19 cellular contexts compared by ENCODE assay signal in genomic region chr10:133441780-133442179, GRCh38. TPM values are rescaled to one million over a fixed set of nuclear protein-coding genes. Genes with fewer than 3 reads are reported as not detected.
A peak's percentile ranks its signal among the peaks of the same experiment; 100 is the strongest.
DNase-seq lines count a peak whose midpoint lies in the region; ATAC-seq, FAIRE-seq and TF ChIP-seq lines count a peak whose summit lies in the region.
"Had no signal": no experiment of that assay in that cellular context is flagged by ENCODE, and none has a peak within 500 bp of the region (broad histone marks: within the 10 kb centered on the region; RNA-seq: fewer than 3 reads in every experiment).

No MANE protein-coding gene starts in this region.

- peaks cover 6% of the 10 kb centered on the region for H3K36me3 Mint-ChIP-seq in activated naive CD8-positive, alpha-beta T cell treated with anti-CD3 and anti-CD28 coated beads, Interleukin-2, amount 10 ng/mL, durations not matched to agents 7 days and 5 days
- H3K36me3 Mint-ChIP-seq in activated naive CD8-positive, alpha-beta T cell treated with anti-CD3 and anti-CD28 coated beads for 36 hours, result peaks cover 12% of the 10 kb centered on the region
- peaks cover 13% of the 10 kb centered on the region for H3K36me3 Mint-ChIP-seq in activated CD8-positive, alpha-beta T cell treated with anti-CD3 and anti-CD28 coated beads, Interleukin-2, amount 10 ng/mL, durations not matched to agents 7 days and 5 days (ENCODE audit: low read depth)

- no peak overlapping the region for H3K27ac ChIP-seq in neuronal stem cell (replicated peaks; ENCODE audit: low read length)
- H3K27ac ChIP-seq: lower lobe of right lung had no signal

- peaks cover 0 to 58% of the 10 kb centered on the region in 2 donors for H3K9me3 ChIP-seq in neuronal stem cell (replicated peaks in 1 of 2; ENCODE audit: control insufficient read depth in 2 of 2, insufficient read depth in 1 of 2, low read depth in 1 of 2, low read length in 2 of 2)

- no peak overlapping the region for H3K4me2 ChIP-seq in neuronal stem cell (ENCODE audit: insufficient read depth, low read length, poor library complexity, severe bottlenecking)

- no peak overlapping the region for H3K4me3 ChIP-seq in neuronal stem cell (ENCODE audit: low read length in 2 of 2)
- H3K4me3 ChIP-seq: lower lobe of right lung had no signal

- H3K27me3 Mint-ChIP-seq in activated naive CD8-positive, alpha-beta T cell treated with anti-CD3 and anti-CD28 coated beads, Interleukin-2, amount 10 ng/mL, durations not matched to agents 7 days and 5 days, result peaks cover 7% of the 10 kb centered on the region
- peaks cover 4% of the 10 kb centered on the region for H3K27me3 Mint-ChIP-seq in activated naive CD8-positive, alpha-beta T cell treated with anti-CD3 and anti-CD28 coated beads for 36 hours
- H3K27me3 Mint-ChIP-seq in activated CD8-positive, alpha-beta T cell treated with anti-CD3 and anti-CD28 coated beads, Interleukin-2, amount 10 ng/mL, durations not matched to agents 7 days and 5 days (ENCODE audit: low read depth), result peaks cover 3% of the 10 kb centered on the region

- H3K36me3 ChIP-seq in neuronal stem cell (replicated peaks in 1 of 2; ENCODE audit: control insufficient read depth in 2 of 2, insufficient read depth in 2 of 2, low read length in 2 of 2), result no peaks in the 10 kb centered on the region
- H3K36me3 ChIP-seq: lower lobe of right lung had no signal

- no peaks in the 10 kb centered on the region for H3K4me1 ChIP-seq in neuronal stem cell (ENCODE audit: control insufficient read depth in 2 of 2, insufficient read depth in 1 of 2, low read depth in 1 of 2, low read length in 2 of 2)
- H3K4me1 ChIP-seq: lower lobe of right lung had no signal

- POLR2A ChIA-PET in activated naive CD8-positive, alpha-beta T cell treated with anti-CD3 and anti-CD28 coated beads, Interleukin-2, amount 10 ng/mL, durations not matched to agents 7 days and 5 days (lab: Charles Lee), result interaction anchor here (0.5 to 0.6 kb wide), 2 partner anchors 98 to 536 kb away, joined by 3 to 4 read pairs; no protein-coding TSS in a partner anchor
- POLR2A ChIA-PET in activated CD8-positive, alpha-beta T cell treated with anti-CD3 and anti-CD28 coated beads, Interleukin-2, amount 10 ng/mL, durations not matched to agents 7 days and 5 days (lab: Charles Lee), result interaction anchor here (0.5 to 1.1 kb wide), 2 partner anchors 10 to 35 kb away, joined by 3 read pairs; no protein-coding TSS in a partner anchor

- peak overlapping the region; percentile 43 for H4K8ac ChIP-seq in neuronal stem cell (ENCODE audit: low read depth, low read length)

- peaks cover 6% of the 10 kb centered on the region for H3K9me3 Mint-ChIP-seq in activated naive CD8-positive, alpha-beta T cell treated with anti-CD3 and anti-CD28 coated beads, Interleukin-2, amount 10 ng/mL, durations not matched to agents 7 days and 5 days
- peaks cover 10% of the 10 kb centered on the region for H3K9me3 Mint-ChIP-seq in activated naive CD8-positive, alpha-beta T cell treated with anti-CD3 and anti-CD28 coated beads for 36 hours
- peaks cover 7% of the 10 kb centered on the region for H3K9me3 Mint-ChIP-seq in activated CD8-positive, alpha-beta T cell treated with anti-CD3 and anti-CD28 coated beads, Interleukin-2, amount 10 ng/mL, durations not matched to agents 7 days and 5 days (ENCODE audit: insufficient read depth)

- no peak for TF ChIP-seq POLR2A in GM12892 (IDR thresholded peaks at IDR 0.05; ENCODE audit: low read depth, low read length)

- peaks cover 3% of the 10 kb centered on the region for H3K79me1 ChIP-seq in neuronal stem cell (ENCODE audit: low read depth, low read length)

- H2BK15ac ChIP-seq in neuronal stem cell (ENCODE audit: low read length), result no peak overlapping the region

- ATAC-seq in activated naive CD8-positive, alpha-beta T cell treated with anti-CD3 and anti-CD28 coated beads, Interleukin-2, amount 10 ng/mL, durations not matched to agents 7 days and 5 days (ENCODE audit: low read depth), result no peak
- peak; percentile 5 for ATAC-seq in activated CD8-positive, alpha-beta T cell treated with anti-CD3 and anti-CD28 coated beads, Interleukin-2, amount 10 ng/mL, durations not matched to agents 7 days and 5 days
- ATAC-seq in GM18907 (IDR thresholded peaks at IDR 0.05; ENCODE audit: unreplicated experiment), result no peak
- ATAC-seq: HCT116, lower lobe of right lung had no signal

- no CpG with 5 or more reads among the region's 12 CpGs for WGBS in neuronal stem cell (ENCODE audit: extremely low coverage in 2 of 2, insufficient read length in 2 of 2, insufficient replicate concordance in 1 of 2), 2 donors

- no peak overlapping the region for H2BK12ac ChIP-seq in neuronal stem cell (ENCODE audit: low read length)

- H3K27ac Mint-ChIP-seq in activated naive CD8-positive, alpha-beta T cell treated with anti-CD3 and anti-CD28 coated beads, Interleukin-2, amount 10 ng/mL, durations not matched to agents 7 days and 5 days, result peak overlapping the region; percentile 69
- H3K27ac Mint-ChIP-seq in activated naive CD8-positive, alpha-beta T cell treated with anti-CD3 and anti-CD28 coated beads for 36 hours, result no peak overlapping the region
- H3K27ac Mint-ChIP-seq in activated CD8-positive, alpha-beta T cell treated with anti-CD3 and anti-CD28 coated beads, Interleukin-2, amount 10 ng/mL, durations not matched to agents 7 days and 5 days, result peak overlapping the region; percentile 77

- no peak overlapping the region for H3K9ac ChIP-seq in neuronal stem cell (ENCODE audit: low read depth, low read length, poor library complexity)

- H4K91ac ChIP-seq in neuronal stem cell (ENCODE audit: low read depth, low read length, poor library complexity), result no peak overlapping the region

- H3K18ac ChIP-seq in neuronal stem cell (ENCODE audit: low read length), result no peak overlapping the region

- no peak for FAIRE-seq in GM12892 (lab: Jason Lieb, UNC)
- FAIRE-seq: frontal cortex, small intestine had no signal

- H2AK5ac ChIP-seq in neuronal stem cell (ENCODE audit: low read depth, low read length), result no peak overlapping the region

- no peak overlapping the region for H2BK120ac ChIP-seq in neuronal stem cell (ENCODE audit: low read depth, low read length)

- CTCF ChIA-PET in activated CD8-positive, alpha-beta T cell treated with anti-CD3 and anti-CD28 coated beads, Interleukin-2, amount 10 ng/mL, durations not matched to agents 7 days and 5 days (lab: Charles Lee), result interaction anchor here (1.0 to 1.8 kb wide), 2 partner anchors 55 to 74 kb away, joined by 3 to 4 read pairs; no protein-coding TSS in a partner anchor

- no peak overlapping the region for H3K23ac ChIP-seq in neuronal stem cell (ENCODE audit: low read depth, low read length, poor library complexity)

- DNase-seq in activated naive CD8-positive, alpha-beta T cell treated with anti-CD3 and anti-CD28 coated beads, Interleukin-2, amount 10 ng/mL, durations not matched to agents 7 days and 5 days, result peak; percentile 25
- DNase-seq in activated naive CD8-positive, alpha-beta T cell treated with anti-CD3 and anti-CD28 coated beads for 36 hours, result no peak
- DNase-seq in GM12892 (ENCODE audit: insufficient read length) (peak; percentile 19), neuronal stem cell (ENCODE audit: low spot score) (no peak), SIG-M5 treated with dmso at 0.1 percent for 504 hours (lab: John Stamatoyannopoulos, UW; ENCODE audit: unreplicated experiment) (no peak), COLO668 (lab: John Stamatoyannopoulos, UW; ENCODE audit: unreplicated experiment) (no peak)
- DNase-seq in activated CD8-positive, alpha-beta T cell treated with anti-CD3 and anti-CD28 coated beads, Interleukin-2, amount 10 ng/mL, durations not matched to agents 7 days and 5 days, result no peak
- DNase-seq: anterior cingulate cortex, DMS79, hippocampal formation, islet precursor cell, lower lobe of right lung, NCI-H1436, NCI-H510A treated with DMSO at 0.1 percent for 48 hours, small intestine had no signal

- H3K4ac ChIP-seq in neuronal stem cell (ENCODE audit: low read length), result no peak overlapping the region

- H3K14ac ChIP-seq in neuronal stem cell (ENCODE audit: low read length), result no peak overlapping the region

- H2BK5ac ChIP-seq in neuronal stem cell (ENCODE audit: low read length), result peak overlapping the region; percentile 24

- H3K4me1 Mint-ChIP-seq in activated naive CD8-positive, alpha-beta T cell treated with anti-CD3 and anti-CD28 coated beads, Interleukin-2, amount 10 ng/mL, durations not matched to agents 7 days and 5 days, result peaks cover 15% of the 10 kb centered on the region
- peaks cover 7% of the 10 kb centered on the region for H3K4me1 Mint-ChIP-seq in activated naive CD8-positive, alpha-beta T cell treated with anti-CD3 and anti-CD28 coated beads for 36 hours
- peaks cover 25% of the 10 kb centered on the region for H3K4me1 Mint-ChIP-seq in activated CD8-positive, alpha-beta T cell treated with anti-CD3 and anti-CD28 coated beads, Interleukin-2, amount 10 ng/mL, durations not matched to agents 7 days and 5 days (ENCODE audit: low read depth)

- no peaks in the 10 kb centered on the region for H3K27me3 ChIP-seq in neuronal stem cell (ENCODE audit: control insufficient read depth in 3 of 3, insufficient read depth in 3 of 3, low read depth in 1 of 3, low read length in 3 of 3)

- H3K4me3 Mint-ChIP-seq in activated naive CD8-positive, alpha-beta T cell treated with anti-CD3 and anti-CD28 coated beads, Interleukin-2, amount 10 ng/mL, durations not matched to agents 7 days and 5 days, result peak overlapping the region; percentile 63
- no peak overlapping the region for H3K4me3 Mint-ChIP-seq in activated naive CD8-positive, alpha-beta T cell treated with anti-CD3 and anti-CD28 coated beads for 36 hours
- H3K4me3 Mint-ChIP-seq in activated CD8-positive, alpha-beta T cell treated with anti-CD3 and anti-CD28 coated beads, Interleukin-2, amount 10 ng/mL, durations not matched to agents 7 days and 5 days, result peak overlapping the region; percentile 27

- no peak overlapping the region for H2AFZ ChIP-seq in neuronal stem cell (ENCODE audit: low read length)

RNA-seq across cellular contexts. Expression of gene SCART1, which starts 12.0 kb away (rescaled TPM):
- total RNA-seq in activated naive CD8-positive, alpha-beta T cell treated with anti-CD3 and anti-CD28 coated beads, Interleukin-2, amount 10 ng/mL, durations not matched to agents 7 days and 5 days, result 1 to 10 TPM; 5.7 to 6.3 TPM
- total RNA-seq in activated naive CD8-positive, alpha-beta T cell treated with anti-CD3 and anti-CD28 coated beads for 36 hours, result under 1 TPM; 0.28 to 0.45 TPM
- 2.1 TPM for polyA plus RNA-seq in GM12892 (2012; ENCODE audit: missing spikeins)
- total RNA-seq in activated CD8-positive, alpha-beta T cell treated with anti-CD3 and anti-CD28 coated beads, Interleukin-2, amount 10 ng/mL, durations not matched to agents 7 days and 5 days, result 1 to 10 TPM; 2.0 to 2.7 TPM
- polyA plus RNA-seq in neuronal stem cell (2013, experiment 1 of 2), result 0.56 TPM
- polyA plus RNA-seq in neuronal stem cell (2013, experiment 2 of 2), result 0.46 TPM

RNA-seq across cellular contexts. Expression of gene SPRN, which starts 17.4 kb away (rescaled TPM):
- total RNA-seq in activated naive CD8-positive, alpha-beta T cell treated with anti-CD3 and anti-CD28 coated beads, Interleukin-2, amount 10 ng/mL, durations not matched to agents 7 days and 5 days, result not detected
- not detected for total RNA-seq in activated naive CD8-positive, alpha-beta T cell treated with anti-CD3 and anti-CD28 coated beads for 36 hours
- 0.72 TPM for polyA plus RNA-seq in GM12892 (2012; ENCODE audit: missing spikeins)
- total RNA-seq in activated CD8-positive, alpha-beta T cell treated with anti-CD3 and anti-CD28 coated beads, Interleukin-2, amount 10 ng/mL, durations not matched to agents 7 days and 5 days, result not detected
- 0.52 TPM for polyA plus RNA-seq in neuronal stem cell (2013, experiment 1 of 2)
- polyA plus RNA-seq in neuronal stem cell (2013, experiment 2 of 2), result 0.53 TPM
- total RNA-seq: lower lobe of right lung, RPMI7951 had no signal

RNA-seq across cellular contexts. Expression of gene MTG1, which starts 47.8 kb away (rescaled TPM):
- total RNA-seq in activated naive CD8-positive, alpha-beta T cell treated with anti-CD3 and anti-CD28 coated beads, Interleukin-2, amount 10 ng/mL, durations not matched to agents 7 days and 5 days, result 10 to 100 TPM; 53.7 to 56.6 TPM
- 10 to 100 TPM; 50.2 to 51.6 TPM for total RNA-seq in activated naive CD8-positive, alpha-beta T cell treated with anti-CD3 and anti-CD28 coated beads for 36 hours
- 38.8 TPM for polyA plus RNA-seq in GM12892 (2012; ENCODE audit: missing spikeins)
- total RNA-seq in activated CD8-positive, alpha-beta T cell treated with anti-CD3 and anti-CD28 coated beads, Interleukin-2, amount 10 ng/mL, durations not matched to agents 7 days and 5 days, result 10 to 100 TPM; 51.8 to 54.8 TPM
- polyA plus RNA-seq in neuronal stem cell (2013, experiment 1 of 2), result 15.5 TPM
- 15.8 TPM for polyA plus RNA-seq in neuronal stem cell (2013, experiment 2 of 2)

Comparison
In these comparisons a context has a peak if more than half of its experiments do, and no peak if none do; other contexts are left out.
1. DNase-seq: peak in activated naive CD8-positive, alpha-beta T cell treated with anti-CD3 and anti-CD28 coated beads, Interleukin-2, amount 10 ng/mL, durations not matched to agents 7 days and 5 days (single experiment) and GM12892 (single experiment); none in activated naive CD8-positive, alpha-beta T cell treated with anti-CD3 and anti-CD28 coated beads for 36 hours (single experiment), activated CD8-positive, alpha-beta T cell treated with anti-CD3 and anti-CD28 coated beads, Interleukin-2, amount 10 ng/mL, durations not matched to agents 7 days and 5 days (single experiment), neuronal stem cell (single experiment), SIG-M5 treated with dmso at 0.1 percent for 504 hours (single experiment) and COLO668 (single experiment).